ENCODE assay signal across 8 cellular contexts in genomic region chr1:228165372-228166169, GRCh38. TPM values are rescaled to one million over a fixed set of nuclear protein-coding genes. Genes with fewer than 3 reads are reported as not detected.
DNase-seq lines count a peak whose midpoint lies in the region; ATAC-seq lines count a peak whose summit lies in the region.

IBA57 (plus strand) TSS chr1:228165804; CDS start chr1:228165817, 13 bp downstream.

- peak; percentile 100 for DNase-seq in Ammon's horn (ENCODE audit: low spot score)
- peak; percentile 95 for DNase-seq in NCI-H446 treated with DMSO at 0.1 percent for 48 hours (lab: John Stamatoyannopoulos, UW)
- DNase-seq in activated CD4-positive, alpha-beta T cell treated with anti-CD3 and anti-CD28 coated beads for 1 hour = peak; percentile 100
- DNase-seq in cerebellum (ENCODE audit: low spot score) = peak; percentile 100
- peak; percentile 90 for DNase-seq in kidney glomerular epithelial cell (lab: John Stamatoyannopoulos, UW)
- DNase-seq in stimulated activated CD4-positive, alpha-beta T cell treated with anti-CD3 and anti-CD28 coated beads, Interleukin-1b, Interleukin-23, amount 100 ng/mL, for 1 hour (ENCODE audit: low read depth in 2 of 2) = peak; percentile 99 to 100

- ATAC-seq in GM19043 (IDR thresholded peaks at IDR 0.05; ENCODE audit: low read depth, unreplicated experiment) = peak; percentile 73
- peak; percentile 76 for ATAC-seq in HG03378 (IDR thresholded peaks at IDR 0.05; ENCODE audit: unreplicated experiment)

RNA-seq across cellular contexts. Expression of gene IBA57, which starts in this region (rescaled TPM):
- 10.8 TPM for total RNA-seq in cerebellum

Comparison
In these comparisons a context has a peak if more than half of its experiments do, and no peak if none do; other contexts are left out.
1. Peak in every context shown above with its lines: DNase-seq and ATAC-seq.